Comparison of ENCODE assay signal across 23 cellular contexts in genomic region chr15:34304613-34305012, GRCh38. TPM values are rescaled to one million over a fixed set of nuclear protein-coding genes. Genes with fewer than 3 reads are reported as not detected.
DNase-seq lines count a peak whose midpoint lies in the region; ATAC-seq and TF ChIP-seq lines count a peak whose summit lies in the region.
"Had no signal": no experiment of that assay in that cellular context is flagged by ENCODE, and none has a peak within 500 bp of the region (broad histone marks: within the 10 kb centered on the region; RNA-seq: fewer than 3 reads in every experiment).

No MANE protein-coding gene starts in this region.

- H3K9me3 Mint-ChIP-seq in memory B cell: peaks cover 2% of the 10 kb centered on the region
- H3K9me3 Mint-ChIP-seq: neural crest cell had no signal

- H3K27ac ChIP-seq in AG04450 (ENCODE audit: low read depth, low read length): no peak overlapping the region
- H3K27ac ChIP-seq in tibial nerve: no peak overlapping the region
- H3K27ac ChIP-seq: body of pancreas, SJSA1 had no signal

- no peak overlapping the region for H3K4me3 Mint-ChIP-seq in memory B cell
- H3K4me3 Mint-ChIP-seq: activated CD8-positive, alpha-beta memory T cell treated with anti-CD3 and anti-CD28 coated beads, Interleukin-2, amount 10 ng/mL, durations not matched to agents 7 days and 5 days; neural crest cell had no signal

- peaks cover 0 to 9% (median 0%) of the 10 kb centered on the region in 3 donors for H3K36me3 ChIP-seq in tibial nerve
- H3K36me3 ChIP-seq: SJSA1 had no signal

- no peak for TF ChIP-seq POLR2A in tibial nerve (IDR thresholded peaks at IDR 0.05)

- TF ChIP-seq EP300 in tibial nerve (IDR thresholded peaks at IDR 0.05): no peak

- peak; percentile 34 for DNase-seq in AG04450 (ENCODE audit: low read depth, low spot score)
- peak; percentile 8 for DNase-seq in HS-27A (ENCODE audit: low read depth)
- DNase-seq in cardiac fibroblast (ENCODE audit: low read depth in 2 of 2): peak; percentile 43 to 76
- DNase-seq in memory B cell (ENCODE audit: low spot score in 2 of 2): no peak
- no peak for DNase-seq in DMS 273 treated with DMSO at 0.1 percent for 48 hours (lab: John Stamatoyannopoulos, UW)
- no peak for DNase-seq in NCI-H187 (lab: John Stamatoyannopoulos, UW)
- no peak for DNase-seq in C1 segment of cervical spinal cord (lab: John Stamatoyannopoulos, UW)
- no peak for DNase-seq in tibial nerve (ENCODE audit: low spot score in 2 of 2)
- DNase-seq: activated CD8-positive, alpha-beta memory T cell treated with anti-CD3 and anti-CD28 coated beads, Interleukin-2, amount 10 ng/mL, durations not matched to agents 7 days and 5 days; activated gamma-delta T cell; body of pancreas; dermis blood vessel endothelial cell; GDM1; hippocampal formation; MV-4-11; NCI-H2029 treated with DMSO at 0.1 percent for 48 hours; NCI-H524 treated with DMSO at 0.1 percent for 48 hours; retina had no signal

- H3K27me3 Mint-ChIP-seq in memory B cell: no peaks in the 10 kb centered on the region
- H3K27me3 Mint-ChIP-seq: activated CD8-positive, alpha-beta memory T cell treated with anti-CD3 and anti-CD28 coated beads, Interleukin-2, amount 10 ng/mL, durations not matched to agents 7 days and 5 days had no signal

- peaks cover 37% of the 10 kb centered on the region for H3K4me1 Mint-ChIP-seq in memory B cell

- POLR2A ChIA-PET in AG04450 (lab: Yijun Ruan, JAX): no interaction called here

- peak overlapping the region; percentile 21 for H3K27ac Mint-ChIP-seq in memory B cell
- H3K27ac Mint-ChIP-seq: activated CD8-positive, alpha-beta memory T cell treated with anti-CD3 and anti-CD28 coated beads, Interleukin-2, amount 10 ng/mL, durations not matched to agents 7 days and 5 days had no signal

- TF ChIP-seq CTCF in AG04450 (IDR thresholded peaks at IDR 0.05; ENCODE audit: low read depth, low read length): no peak
- TF ChIP-seq CTCF in cardiac fibroblast (IDR thresholded peaks at IDR 0.05; ENCODE audit: low read depth, low read length): no peak
- no peak for TF ChIP-seq CTCF in tibial nerve (IDR thresholded peaks at IDR 0.05)

- H3K9me3 ChIP-seq in AG04450 (ENCODE audit: control insufficient read depth, insufficient read depth, low read length) (no peaks in the 10 kb centered on the region), tibial nerve (no peaks in the 10 kb centered on the region)
- H3K9me3 ChIP-seq: body of pancreas, SJSA1 had no signal

- H3K4me1 ChIP-seq in tibial nerve: no peaks in the 10 kb centered on the region
- H3K4me1 ChIP-seq: body of pancreas had no signal

- no peaks in the 10 kb centered on the region for H3K27me3 ChIP-seq in AG04450 (ENCODE audit: control insufficient read depth, insufficient read depth, low read length)
- H3K27me3 ChIP-seq in tibial nerve: no peaks in the 10 kb centered on the region
- H3K27me3 ChIP-seq: body of pancreas, SJSA1 had no signal

- CTCF ChIA-PET in AG04450 (lab: Charles Lee): no interaction called here

- no peak for ATAC-seq in memory B cell (ENCODE audit: low read depth)
- ATAC-seq: activated CD8-positive, alpha-beta memory T cell treated with anti-CD3 and anti-CD28 coated beads, Interleukin-2, amount 10 ng/mL, durations not matched to agents 7 days and 5 days; body of pancreas had no signal

- H3K4me3 ChIP-seq in AG04450 (ENCODE audit: low read depth, low read length) (no peak overlapping the region), cardiac fibroblast (replicated peaks in 1 of 2; ENCODE audit: low read depth in 2 of 2, low read length in 2 of 2) (no peak overlapping the region), tibial nerve (no peak overlapping the region)
- H3K4me3 ChIP-seq: body of pancreas, SJSA1 had no signal

- H3K36me3 Mint-ChIP-seq in memory B cell: peaks cover 21% of the 10 kb centered on the region

RNA-seq across cellular contexts. Expression of gene SLC12A6, which starts 33.0 kb away (rescaled TPM):
- polyA plus RNA-seq in AG04450 (2011; rRNA removed): 16.0 and 19.1 TPM in 2 replicates
- 33.2 and 39.5 TPM in 2 replicates for polyA minus RNA-seq in AG04450 (2011; rRNA and poly(A)+ RNA removed)
- total RNA-seq in tibial nerve: 10 to 100 TPM; 26.9 to 36.9 (median 32.6) TPM

RNA-seq across cellular contexts. Expression of gene NOP10, which starts 38.3 kb away (rescaled TPM):
- 262 and 363 TPM in 2 replicates for polyA plus RNA-seq in AG04450 (2011; rRNA removed)
- 99.2 and 151 TPM in 2 replicates for polyA minus RNA-seq in AG04450 (2011; rRNA and poly(A)+ RNA removed)
- total RNA-seq in tibial nerve: 100 to 1,000 TPM in 1 of 4 donors, 10 to 100 TPM in 3; 75.4 to 133 (median 87.7) TPM

RNA-seq across cellular contexts. Expression of gene NUTM1, which starts 38.5 kb away (rescaled TPM):
- not detected in 2 replicates for polyA plus RNA-seq in AG04450 (2011; rRNA removed)
- not detected in 2 replicates for polyA minus RNA-seq in AG04450 (2011; rRNA and poly(A)+ RNA removed)
- not detected for total RNA-seq in tibial nerve
- total RNA-seq: A673; activated CD8-positive, alpha-beta memory T cell treated with anti-CD3 and anti-CD28 coated beads, Interleukin-2, amount 10 ng/mL, durations not matched to agents 7 days and 5 days; body of pancreas; dermis blood vessel endothelial cell; kidney epithelial cell; neural crest cell; SJSA1 had no signal
- polyA plus RNA-seq: esophagus had no signal

Comparison
In these comparisons a context has a peak if more than half of its experiments do, and no peak if none do; other contexts are left out.
1. DNase-seq: peak in AG04450 (single experiment), HS-27A (single experiment) and cardiac fibroblast (2 of 2); none in memory B cell (0 of 2), DMS 273 treated with DMSO at 0.1 percent for 48 hours (single experiment), NCI-H187 (0 of 2), C1 segment of cervical spinal cord (0 of 14) and tibial nerve (0 of 2).